31 cellular contexts compared by ENCODE assay signal in genomic region chr2:46064396-46064795, GRCh38.
"Had no signal": no experiment of that assay in that cellular context is flagged by ENCODE, and none has a peak within 500 bp of the region (broad histone marks: within the 10 kb centered on the region; RNA-seq: fewer than 3 reads in every experiment).

No MANE protein-coding gene starts in this region.

- H3K27me3 Mint-ChIP-seq: activated B cell treated with CpG ODN at 0.5 μM for 24 hours; activated CD8-positive, alpha-beta T cell treated with anti-CD3 and anti-CD28 coated beads for 36 hours; dendritic cell treated with granulocyte-macrophage colony-stimulating factor and Interleukin-4, amounts not matched to agents 40 ng/mL and 50 ng/mL, for 4 days; naive B cell; stimulated activated memory B cell treated with anti-CD40 and anti-IgM and Interleukin-4, amounts not matched to agents 10 μg/mL and 1 μg/mL and 100 μg/mL, for 72 hours; stimulated activated naive CD8-positive, alpha-beta T cell treated with anti-CD3 and anti-CD28 coated beads, Interleukin-15, amount 100 ng/mL, for 72 hours had no signal

- H3K9me3 ChIP-seq: esophagus muscularis mucosa, pancreas, psoas muscle, sigmoid colon, upper lobe of right lung had no signal

- H3K27me3 ChIP-seq: esophagus muscularis mucosa, pancreas, sigmoid colon, upper lobe of right lung had no signal

- H3K27ac Mint-ChIP-seq: activated B cell treated with CpG ODN at 0.5 μM for 24 hours; activated CD8-positive, alpha-beta T cell treated with anti-CD3 and anti-CD28 coated beads for 36 hours; activated naive CD8-positive, alpha-beta T cell; dendritic cell treated with granulocyte-macrophage colony-stimulating factor and Interleukin-4, amounts not matched to agents 40 ng/mL and 50 ng/mL, for 4 days; endodermal cell; stimulated activated memory B cell treated with anti-CD40 and anti-IgM and Interleukin-4, amounts not matched to agents 10 μg/mL and 1 μg/mL and 100 μg/mL, for 72 hours; stimulated activated naive CD8-positive, alpha-beta T cell treated with anti-CD3 and anti-CD28 coated beads, Interleukin-15, amount 100 ng/mL, for 72 hours; T-helper 2 cell treated with Interferon-gamma antibody and Interleukin-4, amounts not matched to agents 5 μg/mL and 100 μg/mL, for 36 hours had no signal

- DNase-seq: activated B cell treated with CpG ODN at 0.5 μM for 24 hours; activated CD4-positive, alpha-beta T cell treated with anti-CD3 and anti-CD28 coated beads, Interleukin-2, amount 50 U/mL, for 1 hour; activated CD8-positive, alpha-beta T cell treated with anti-CD3 and anti-CD28 coated beads for 36 hours; activated effector memory CD4-positive, alpha-beta T cell treated with Interleukin-2 at 50 U/mL for 16 hours; activated naive CD4-positive, alpha-beta T cell treated with Interleukin-2 at 50 U/mL for 16 hours; activated T-cell treated with anti-CD3 and anti-CD28 coated beads, Interleukin-2, amount 50 U/mL, for 48 hours; aorta; central memory CD4-positive, alpha-beta T cell; endodermal cell; foreskin melanocyte; hypothalamus; kidney glomerular epithelial cell; naive B cell; pancreas; psoas muscle; sigmoid colon; small intestine; stimulated activated CD4-positive, alpha-beta T cell treated with anti-CD3 and anti-CD28 coated beads, Interleukin-1b, Interleukin-23, amount 100 ng/mL, for 48 hours; stimulated activated CD4-positive, alpha-beta T cell treated with anti-CD3 and anti-CD28 coated beads, Interleukin-4, amount 100 ng/mL, for 4 hours; stimulated activated CD8-positive, alpha-beta memory T cell treated with anti-CD3 and anti-CD28 coated beads, Interleukin-4, amount 100 ng/mL, for 48 hours; stimulated activated naive CD8-positive, alpha-beta T cell treated with anti-CD3 and anti-CD28 coated beads, Interleukin-15, amount 100 ng/mL, for 72 hours; substantia nigra; T-helper 1 cell; upper lobe of right lung had no signal

- H3K9me3 Mint-ChIP-seq: activated B cell treated with CpG ODN at 0.5 μM for 24 hours; activated CD8-positive, alpha-beta T cell treated with anti-CD3 and anti-CD28 coated beads for 36 hours; dendritic cell treated with granulocyte-macrophage colony-stimulating factor and Interleukin-4, amounts not matched to agents 40 ng/mL and 50 ng/mL, for 4 days; endodermal cell; naive B cell; stimulated activated memory B cell treated with anti-CD40 and anti-IgM and Interleukin-4, amounts not matched to agents 10 μg/mL and 1 μg/mL and 100 μg/mL, for 72 hours; stimulated activated naive CD8-positive, alpha-beta T cell treated with anti-CD3 and anti-CD28 coated beads, Interleukin-15, amount 100 ng/mL, for 72 hours; T-helper 2 cell treated with Interferon-gamma antibody and Interleukin-4, amounts not matched to agents 5 μg/mL and 100 μg/mL, for 36 hours had no signal

- H3K4me1 Mint-ChIP-seq: activated B cell treated with CpG ODN at 0.5 μM for 24 hours had no signal

- H3K27ac ChIP-seq: pancreas, psoas muscle, upper lobe of right lung had no signal

- H3K4me1 ChIP-seq: psoas muscle had no signal

- H3K36me3 ChIP-seq: pancreas, sigmoid colon, upper lobe of right lung had no signal

- H3K4me3 ChIP-seq: esophagus muscularis mucosa, lung, pancreas, psoas muscle, sigmoid colon, upper lobe of right lung had no signal

- H3K4me3 Mint-ChIP-seq: activated B cell treated with CpG ODN at 0.5 μM for 24 hours; activated CD8-positive, alpha-beta T cell treated with anti-CD3 and anti-CD28 coated beads for 36 hours; activated naive CD8-positive, alpha-beta T cell; dendritic cell treated with granulocyte-macrophage colony-stimulating factor and Interleukin-4, amounts not matched to agents 40 ng/mL and 50 ng/mL, for 4 days; endodermal cell; naive B cell; stimulated activated memory B cell treated with anti-CD40 and anti-IgM and Interleukin-4, amounts not matched to agents 10 μg/mL and 1 μg/mL and 100 μg/mL, for 72 hours; stimulated activated naive CD8-positive, alpha-beta T cell treated with anti-CD3 and anti-CD28 coated beads, Interleukin-15, amount 100 ng/mL, for 72 hours; T-helper 2 cell treated with Interferon-gamma antibody and Interleukin-4, amounts not matched to agents 5 μg/mL and 100 μg/mL, for 36 hours had no signal

- ATAC-seq: activated CD8-positive, alpha-beta T cell treated with anti-CD3 and anti-CD28 coated beads for 36 hours; left lobe of liver; pancreas; psoas muscle; stimulated activated memory B cell treated with anti-CD40 and anti-IgM and Interleukin-4, amounts not matched to agents 10 μg/mL and 1 μg/mL and 100 μg/mL, for 72 hours; stimulated activated naive CD8-positive, alpha-beta T cell treated with anti-CD3 and anti-CD28 coated beads, Interleukin-15, amount 100 ng/mL, for 72 hours; upper lobe of right lung had no signal
